9 cellular contexts compared by ENCODE assay signal in the genomic region with DNA sequence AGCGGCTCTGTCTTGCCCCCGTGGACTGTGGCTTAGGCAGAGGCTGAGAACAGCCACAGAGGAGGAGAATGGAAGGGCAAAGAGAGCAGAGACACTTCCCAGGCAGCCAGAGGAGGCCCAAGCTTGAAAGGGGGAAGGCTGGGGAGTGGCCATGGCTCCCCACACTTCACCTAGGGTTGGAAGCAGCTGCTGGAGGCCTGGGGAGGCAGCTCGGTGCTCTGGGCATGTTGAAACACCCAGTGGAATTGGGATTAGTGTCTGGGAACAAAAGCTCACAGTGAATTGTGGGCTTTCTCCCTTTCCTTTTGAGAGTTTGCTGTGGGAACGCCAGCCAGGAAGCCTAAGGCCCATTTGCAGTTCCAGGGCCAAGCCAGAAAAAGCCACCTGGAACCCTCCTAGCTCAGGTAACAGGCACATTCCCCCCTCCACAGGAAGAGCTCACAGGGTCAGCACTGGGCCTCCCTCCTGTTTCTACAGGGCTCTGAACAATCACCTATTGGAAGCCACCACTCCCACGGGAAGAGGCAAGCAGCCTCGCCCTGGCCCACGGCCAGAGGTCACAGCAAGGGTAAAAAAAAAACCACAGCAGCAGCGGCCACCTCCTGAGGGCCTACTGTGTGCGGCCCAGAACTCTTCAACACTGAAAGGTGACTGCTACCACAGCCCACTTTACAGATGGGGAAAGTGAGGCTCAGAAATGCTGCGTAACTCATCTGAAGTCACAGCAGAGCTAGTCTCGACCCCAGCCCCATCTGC. TPM values are rescaled to one million over a fixed set of nuclear protein-coding genes. Genes with fewer than 3 reads are reported as not detected.
DNase-seq lines count a peak whose midpoint lies in the region; ATAC-seq and TF ChIP-seq lines count a peak whose summit lies in the region.
"Had no signal": no experiment of that assay in that cellular context is flagged by ENCODE, and none has a peak within 500 bp of the region (broad histone marks: within the 10 kb centered on the region; RNA-seq: fewer than 3 reads in every experiment).

No MANE protein-coding gene starts in this region.

- peaks cover 2% of the 10 kb centered on the region for H3K9me3 Mint-ChIP-seq in progenitor cell of endocrine pancreas (ENCODE audit: low read depth)

- H3K4me3 ChIP-seq in NT2/D1 (ENCODE audit: insufficient read length, low read depth) (no peak overlapping the region), endocrine pancreas (ENCODE audit: control insufficient read depth, insufficient read depth, low read length) (no peak overlapping the region)

- peak overlapping the region; percentile 41 for H3K27ac Mint-ChIP-seq in progenitor cell of endocrine pancreas

- H3K9me3 ChIP-seq in NT2/D1 (ENCODE audit: insufficient read depth, low read length) (no peaks in the 10 kb centered on the region), endocrine pancreas (ENCODE audit: control insufficient read depth, low read length) (no peaks in the 10 kb centered on the region)

- H3K4me1 Mint-ChIP-seq in progenitor cell of endocrine pancreas (ENCODE audit: low read depth): peaks cover 21% of the 10 kb centered on the region

- peak; percentile 72 for DNase-seq in DMS153 (lab: John Stamatoyannopoulos, UW)
- DNase-seq in NT2/D1 (ENCODE audit: low read depth, low spot score): no peak
- no peak for DNase-seq in progenitor cell of endocrine pancreas (ENCODE audit: low spot score, unreplicated experiment)
- no peak for DNase-seq in EL
- DNase-seq in islet precursor cell: no peak
- DNase-seq in SHP77 (lab: John Stamatoyannopoulos, UW): no peak
- DNase-seq: activated CD4-positive, CD25-positive, alpha-beta regulatory T cell treated with anti-CD3 and anti-CD28 coated beads, Interleukin-2, amount 50 U/mL, for 72 hours had no signal

- H3K27me3 ChIP-seq in NT2/D1 (ENCODE audit: insufficient read depth, insufficient read length): no peaks in the 10 kb centered on the region
- no peaks in the 10 kb centered on the region for H3K27me3 ChIP-seq in endocrine pancreas (ENCODE audit: control insufficient read depth, insufficient read depth, low read length)

- TF ChIP-seq CTCF in progenitor cell of endocrine pancreas (IDR thresholded peaks at IDR 0.05; ENCODE audit: unreplicated experiment): no peak

- H3K4me1 ChIP-seq in NT2/D1 (ENCODE audit: insufficient read depth, insufficient read length): peaks cover 31% of the 10 kb centered on the region
- no peaks in the 10 kb centered on the region for H3K4me1 ChIP-seq in endocrine pancreas (ENCODE audit: control insufficient read depth, insufficient read depth, low read length)

- no peak overlapping the region for H3K4me3 Mint-ChIP-seq in progenitor cell of endocrine pancreas (ENCODE audit: low read depth)

- ATAC-seq in HG02588 (IDR thresholded peaks at IDR 0.05; ENCODE audit: unreplicated experiment): no peak

- H3K27me3 Mint-ChIP-seq in progenitor cell of endocrine pancreas: no peaks in the 10 kb centered on the region

- H3K9ac ChIP-seq in NT2/D1 (ENCODE audit: insufficient read length, low read depth) (peak overlapping the region; percentile 24), endocrine pancreas (ENCODE audit: control insufficient read depth, insufficient read depth, low read length) (peak overlapping the region; percentile 50)

- H3K36me3 ChIP-seq in NT2/D1 (ENCODE audit: insufficient read depth, insufficient read length, low read length) (peaks cover 34% of the 10 kb centered on the region), endocrine pancreas (ENCODE audit: control insufficient read depth, insufficient read depth, low read length) (no peaks in the 10 kb centered on the region)

- peaks cover 5% of the 10 kb centered on the region for H3K36me3 Mint-ChIP-seq in progenitor cell of endocrine pancreas (ENCODE audit: insufficient read depth)

RNA-seq across cellular contexts. Expression of a gene that starts 20.2 kb away (rescaled TPM):
- 48.2 and 54.1 TPM in 2 replicates for total RNA-seq in progenitor cell of endocrine pancreas

RNA-seq across cellular contexts. Expression of a gene that starts 22.9 kb away (rescaled TPM):
- 34.0 and 37.7 TPM in 2 replicates for total RNA-seq in progenitor cell of endocrine pancreas

RNA-seq across cellular contexts. Expression of a gene that starts 30.0 kb away (rescaled TPM):
- total RNA-seq in progenitor cell of endocrine pancreas: 3.4 and 3.6 TPM in 2 replicates

RNA-seq across cellular contexts. Expression of a gene that starts 43.7 kb away (rescaled TPM):
- total RNA-seq in progenitor cell of endocrine pancreas: 7.0 and 7.7 TPM in 2 replicates
